Comparison of ENCODE assay signal across 22 cellular contexts in the genomic region with DNA sequence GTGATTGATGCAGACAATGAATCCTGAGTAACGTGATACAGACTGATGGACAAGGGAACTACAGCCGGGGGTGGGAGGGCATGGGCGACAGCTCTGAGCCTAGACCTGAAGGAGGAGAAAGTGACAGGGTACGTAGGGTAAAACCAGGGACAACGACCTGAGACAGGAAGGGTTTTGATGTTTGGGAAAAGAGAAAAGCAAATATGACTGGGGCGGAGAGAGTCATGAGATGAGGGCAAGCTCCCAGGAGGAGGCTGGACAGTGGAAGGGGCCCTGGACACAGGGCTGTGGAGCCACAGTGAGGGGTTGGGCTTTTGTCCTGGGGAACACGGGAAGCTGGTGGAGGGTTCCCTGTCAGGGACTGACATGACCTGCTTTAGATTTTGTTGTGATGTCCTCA.
"Had no signal": no experiment of that assay in that cellular context is flagged by ENCODE, and none has a peak within 500 bp of the region (broad histone marks: within the 10 kb centered on the region; RNA-seq: fewer than 3 reads in every experiment).

No MANE protein-coding gene starts in this region.

- H3K27ac ChIP-seq: SJCRH30 had no signal

- DNase-seq: IMR-90, Karpas-422, KG1, MG63, NCI-H1092, NCI-H1105 treated with DMSO at 0.1 percent for 48 hours, NCI-H1417 treated with DMSO at 0.1 percent for 48 hours, NCI-H146, NCI-H1694 treated with DMSO at 0.1 percent for 48 hours, NCI-H2029, NCI-H2081 treated with DMSO at 0.1 percent for 48 hours, NCI-H2171, NCI-H226, NCI-H446, NCI-H510A, NCI-H524 treated with DMSO at 0.1 percent for 48 hours, NCI-H69, NCI-H774, SHP77 treated with DMSO at 0.1 percent for 48 hours, SJCRH30 had no signal

- H3K4me1 ChIP-seq: SJCRH30 had no signal

- ATAC-seq: Right ventricle myocardium inferior, SK-N-SH treated with all-trans-retinoic acid at 6 μM for 48 hours had no signal

- H3K27me3 ChIP-seq: MG63, SJCRH30 had no signal

- H3K4me3 ChIP-seq: MG63, SJCRH30 had no signal
